14 cellular contexts compared by ENCODE assay signal in the genomic region with DNA sequence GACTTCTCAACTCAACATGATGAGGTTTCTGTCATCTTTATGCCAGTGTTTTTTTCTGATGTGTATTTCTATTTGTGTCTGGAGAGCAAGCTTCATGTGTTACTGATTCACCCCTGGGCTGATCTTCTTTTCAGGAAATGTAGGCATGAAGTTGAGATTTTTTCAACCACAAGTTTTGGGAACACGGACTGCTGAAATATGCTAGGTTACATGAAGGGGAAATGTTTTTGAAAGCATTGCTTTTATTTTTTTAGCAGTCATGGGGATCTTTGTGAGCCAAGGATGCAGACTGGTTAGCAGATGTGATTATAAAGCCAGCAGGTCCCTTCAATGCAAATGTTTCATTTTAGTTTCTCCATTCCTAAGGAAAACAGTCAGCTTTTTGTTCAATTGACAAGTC.
DNase-seq lines count a peak whose midpoint lies in the region; ATAC-seq and TF ChIP-seq lines count a peak whose summit lies in the region.
"Had no signal": no experiment of that assay in that cellular context is flagged by ENCODE, and none has a peak within 500 bp of the region (broad histone marks: within the 10 kb centered on the region; RNA-seq: fewer than 3 reads in every experiment).

No MANE protein-coding gene starts in this region.

- peak overlapping the region; percentile 79; the same call in 2 of the 3 replicates for H2BK15ac ChIP-seq in IMR-90 (ENCODE audit: low read depth, low read length)

- peak overlapping the region; percentile 39 for H2BK5ac ChIP-seq in IMR-90 (ENCODE audit: low read depth, low read length, poor library complexity, severe bottlenecking)

- no peak overlapping the region for H3K23ac ChIP-seq in IMR-90 (ENCODE audit: low read depth, low read length)

- no peak for TF ChIP-seq CTCF in IMR-90 (conservative IDR thresholded peaks at IDR 0.05; ENCODE audit: low read depth, low read length)
- TF ChIP-seq CTCF in fibroblast of villous mesenchyme (IDR thresholded peaks at IDR 0.05; ENCODE audit: insufficient read depth, low read depth, low read length), result no peak
- no peak for TF ChIP-seq CTCF in psoas muscle (IDR thresholded peaks at IDR 0.05)
- no peak for TF ChIP-seq CTCF in smooth muscle cell (IDR thresholded peaks at IDR 0.05; ENCODE audit: borderline replicate concordance, insufficient read depth, poor library complexity, severe bottlenecking)

- DNase-seq in AG20443 (ENCODE audit: low spot score), result peak; percentile 77
- no peak for DNase-seq in IMR-90
- DNase-seq in fibroblast of villous mesenchyme (ENCODE audit: low read depth), result peak; percentile 79
- DNase-seq in inferior parietal cortex (ENCODE audit: extremely low spot score), result no peak
- DNase-seq in COR-L47 (lab: John Stamatoyannopoulos, UW), result no peak
- DNase-seq in psoas muscle, result no peak
- no peak for DNase-seq in smooth muscle cell (lab: John Stamatoyannopoulos, UW; ENCODE audit: unreplicated experiment)
- DNase-seq: activated CD8-positive, alpha-beta T cell treated with anti-CD3 and anti-CD28 coated beads, Interleukin-2, amount 10 ng/mL, durations not matched to agents 7 days and 5 days; activated naive CD4-positive, alpha-beta T cell treated with Interleukin-2 at 50 U/mL for 16 hours; MM.1S; natural killer cell; sigmoid colon; transverse colon had no signal

- H2AK9ac ChIP-seq in IMR-90 (replicated peaks; ENCODE audit: low read depth, low read length, poor library complexity), result no peak overlapping the region

- H3K79me2 ChIP-seq in smooth muscle cell (ENCODE audit: low read depth), result no peaks in the 10 kb centered on the region

- TF ChIP-seq RAD21 in IMR-90 (IDR thresholded peaks at IDR 0.05; ENCODE audit: low read length), result no peak

- BruUV-seq in IMR-90 (replicated peaks; lab: Mats Ljungman, UMichigan), result no TSS peak

- H3K18ac ChIP-seq in IMR-90 (ENCODE audit: low read depth, low read length), result peak overlapping the region; percentile 75; the same call in 1 of the 2 replicates

- no peak for TF ChIP-seq POLR2A in IMR-90 (IDR thresholded peaks at IDR 0.05; ENCODE audit: low read depth, low read length)

- H4K20me1 ChIP-seq in IMR-90 (ENCODE audit: insufficient read depth, low read length) (no peaks in the 10 kb centered on the region), smooth muscle cell (ENCODE audit: low read depth) (no peaks in the 10 kb centered on the region)

- no peaks in the 10 kb centered on the region for H3K79me1 ChIP-seq in IMR-90 (ENCODE audit: low read depth in 1 of 2, low read length in 2 of 2)

- dilution Hi-C loops in IMR-90 (cut with HindIII; ENCODE audit: low sequenced_read_pairs, unreplicated experiment), result no loop called here

- no peak overlapping the region for H3K4me3 ChIP-seq in IMR-90 (ENCODE audit: insufficient read depth, low read depth, low read length)
- H3K4me3 ChIP-seq in fibroblast of villous mesenchyme (ENCODE audit: low read depth, low read length), result no peak overlapping the region
- no peak overlapping the region for H3K4me3 ChIP-seq in psoas muscle
- H3K4me3 ChIP-seq in smooth muscle cell, result no peak overlapping the region
- H3K4me3 ChIP-seq: sigmoid colon, transverse colon had no signal

- no peak overlapping the region for H4K91ac ChIP-seq in IMR-90 (ENCODE audit: insufficient read depth, low read depth, low read length)

- H3K27ac ChIP-seq in IMR-90 (ENCODE audit: insufficient read depth, low read length), result no peak overlapping the region
- H3K27ac ChIP-seq in psoas muscle, result no peak overlapping the region
- no peak overlapping the region for H3K27ac ChIP-seq in smooth muscle cell (ENCODE audit: low read depth)
- H3K27ac ChIP-seq: sigmoid colon, transverse colon had no signal

- intact Hi-C loops in IMR-90 (cut with micrococcal nuclease), result loop anchor here (10.0 kb wide), 1 partner anchor 336 kb away; no protein-coding TSS in a partner anchor
- intact Hi-C loops in psoas muscle (cut with DNase I), result no loop called here

- H4K5ac ChIP-seq in IMR-90 (ENCODE audit: low read depth, low read length), result peak overlapping the region; percentile 54; the same call in 1 of the 2 replicates

- CTCF ChIA-PET in IMR-90 (lab: Yijun Ruan, JAX), result no interaction called here

- H3K9me1 ChIP-seq in IMR-90 (ENCODE audit: insufficient read depth, low read length), result no peaks in the 10 kb centered on the region

- 0 out of 2 replicates have a peak overlapping the region, but pooled peaks have one; percentile 5 for H3K4ac ChIP-seq in IMR-90 (ENCODE audit: low read depth, low read length)

- WGBS in IMR-90 (ENCODE audit: extremely low coverage in 2 of 2, insufficient read length in 1 of 2), 2 experiments, result no CpG with 5 or more reads among the region's 1 CpG
- 33 to 57% (median 44%) methylated on average over 1 of the region's 1 CpG for WGBS in psoas muscle, 3 donors
- whole genome bisulfite sequencing in smooth muscle cell (ENCODE audit: low lambda C conversion rate), result 68% methylated on average over 1 of the region's 1 CpG

- no peak overlapping the region for H3K14ac ChIP-seq in IMR-90 (replicated peaks; ENCODE audit: low read depth, low read length)

- no peaks in the 10 kb centered on the region for H3F3A ChIP-seq in smooth muscle cell (ENCODE audit: low read depth)

- H2AFZ ChIP-seq in IMR-90 (replicated peaks; ENCODE audit: low read length, poor library complexity) (no peak overlapping the region), smooth muscle cell (ENCODE audit: low read depth) (no peak overlapping the region)

- H3K9ac ChIP-seq in IMR-90 (ENCODE audit: low read depth, low read length) (no peak overlapping the region), smooth muscle cell (ENCODE audit: low read depth) (no peak overlapping the region)

- H3K27me3 ChIP-seq in IMR-90 (ENCODE audit: control insufficient read depth, insufficient read depth, low read length) (no peaks in the 10 kb centered on the region), psoas muscle (ENCODE audit: insufficient read depth in 3 of 3, low read length in 2 of 3) (no peaks in the 10 kb centered on the region), smooth muscle cell (ENCODE audit: low read depth) (no peaks in the 10 kb centered on the region)
- H3K27me3 ChIP-seq: sigmoid colon, transverse colon had no signal

- no peaks in the 10 kb centered on the region for H3K9me3 ChIP-seq in IMR-90 (ENCODE audit: control insufficient read depth, insufficient read depth, low read length)
- no peaks in the 10 kb centered on the region for H3K9me3 ChIP-seq in psoas muscle
- H3K9me3 ChIP-seq in smooth muscle cell (replicated peaks; ENCODE audit: low read depth), result no peaks in the 10 kb centered on the region
- H3K9me3 ChIP-seq: sigmoid colon, transverse colon had no signal

- H2BK120ac ChIP-seq in IMR-90 (ENCODE audit: low read depth, low read length), result no peak overlapping the region

- POLR2A ChIA-PET in IMR-90 (lab: Charles Lee; ENCODE audit: unreplicated experiment), result no interaction called here

- H2AK5ac ChIP-seq in IMR-90 (ENCODE audit: low read depth, low read length), result 0 out of 2 replicates have a peak overlapping the region, but pooled peaks have one; percentile 43

- H2BK20ac ChIP-seq in IMR-90 (ENCODE audit: low read depth, low read length), result no peak overlapping the region

- no peak overlapping the region for H3K56ac ChIP-seq in IMR-90 (ENCODE audit: extremely low read depth, insufficient read depth, low read length)

- peak; percentile 26 for ATAC-seq in GM21423 (IDR thresholded peaks at IDR 0.05; ENCODE audit: unreplicated experiment)
- no peak for ATAC-seq in IMR-90 (ENCODE audit: low read depth)
- ATAC-seq in psoas muscle, result no peak
- ATAC-seq: activated CD8-positive, alpha-beta T cell treated with anti-CD3 and anti-CD28 coated beads, Interleukin-2, amount 10 ng/mL, durations not matched to agents 7 days and 5 days; natural killer cell had no signal

- in situ Hi-C loops in IMR-90 (cut with MboI; ENCODE audit: low sequenced_read_pairs), result no loop called here

- no peak overlapping the region for H3K4me2 ChIP-seq in IMR-90 (ENCODE audit: low read depth, low read length)
- no peak overlapping the region for H3K4me2 ChIP-seq in smooth muscle cell

- 0 out of 4 replicates have a peak overlapping the region, but pooled peaks of 1 of the 2 experiments have one; percentile 27 for H4K8ac ChIP-seq in IMR-90 (ENCODE audit: low read depth in 2 of 2, low read length in 2 of 2)

- H3K4me1 ChIP-seq in IMR-90 (ENCODE audit: control insufficient read depth, insufficient read depth, low read length), result peaks cover 5% of the 10 kb centered on the region; the same call in 1 of the 2 replicates
- H3K4me1 ChIP-seq in psoas muscle, result no peaks in the 10 kb centered on the region
- H3K4me1 ChIP-seq in smooth muscle cell (ENCODE audit: low read depth), result peaks cover 3% of the 10 kb centered on the region
- H3K4me1 ChIP-seq: sigmoid colon, transverse colon had no signal

- H3K36me3 ChIP-seq in IMR-90 (ENCODE audit: control insufficient read depth, insufficient read depth, low read length) (no peaks in the 10 kb centered on the region), psoas muscle (ENCODE audit: insufficient read depth in 1 of 2, low read depth in 1 of 2) (no peaks in the 10 kb centered on the region), smooth muscle cell (ENCODE audit: low read depth) (no peaks in the 10 kb centered on the region)
- H3K36me3 ChIP-seq: sigmoid colon, transverse colon had no signal

TF ChIP-seq in IMR-90, 13 proteins besides CTCF, POLR2A, EP300 and RAD21:
- TF ChIP-seq CEBPB (IDR thresholded peaks at IDR 0.05; ENCODE audit: low read depth, low read length) (no peak), CHD1 (IDR thresholded peaks at IDR 0.05; ENCODE audit: low read depth, low read length) (no peak), NFE2L2 (IDR thresholded peaks at IDR 0.05; ENCODE audit: low read depth, low read length) (no peak), SMC3 (IDR thresholded peaks at IDR 0.05; ENCODE audit: low read depth, low read length) (no peak)
- TF ChIP-seq, protein P1, sequence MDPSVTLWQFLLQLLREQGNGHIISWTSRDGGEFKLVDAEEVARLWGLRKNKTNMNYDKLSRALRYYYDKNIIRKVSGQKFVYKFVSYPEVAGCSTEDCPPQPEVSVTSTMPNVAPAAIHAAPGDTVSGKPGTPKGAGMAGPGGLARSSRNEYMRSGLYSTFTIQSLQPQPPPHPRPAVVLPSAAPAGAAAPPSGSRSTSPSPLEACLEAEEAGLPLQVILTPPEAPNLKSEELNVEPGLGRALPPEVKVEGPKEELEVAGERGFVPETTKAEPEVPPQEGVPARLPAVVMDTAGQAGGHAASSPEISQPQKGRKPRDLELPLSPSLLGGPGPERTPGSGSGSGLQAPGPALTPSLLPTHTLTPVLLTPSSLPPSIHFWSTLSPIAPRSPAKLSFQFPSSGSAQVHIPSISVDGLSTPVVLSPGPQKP (IDR thresholded peaks at IDR 0.05; ENCODE audit: borderline replicate concordance, low read depth, low read length), result no peak

Comparison
In these comparisons a context has a peak if more than half of its experiments do, and no peak if none do; other contexts are left out.
1. DNase-seq: peak in AG20443 (single experiment) and fibroblast of villous mesenchyme (single experiment); none in IMR-90 (single experiment), inferior parietal cortex (single experiment), COR-L47 (single experiment), psoas muscle (0 of 2) and smooth muscle cell (single experiment).